ENCODE assay signal across 14 cellular contexts in genomic region chr22:45975266-45976161, GRCh38. TPM values are rescaled to one million over a fixed set of nuclear protein-coding genes. Genes with fewer than 3 reads are reported as not detected.
DNase-seq lines count a peak whose midpoint lies in the region; ATAC-seq, FAIRE-seq and TF ChIP-seq lines count a peak whose summit lies in the region.
"Had no signal": no experiment of that assay in that cellular context is flagged by ENCODE, and none has a peak within 500 bp of the region (broad histone marks: within the 10 kb centered on the region; RNA-seq: fewer than 3 reads in every experiment).

No MANE protein-coding gene starts in this region.

- peaks cover 2 to 25% (median 7%) of the 10 kb centered on the region in 4 donors for H3K4me1 Mint-ChIP-seq in CD4-positive, alpha-beta memory T cell
- peaks cover 23% of the 10 kb centered on the region for H3K4me1 Mint-ChIP-seq in mesothelial cell of epicardium

- peak overlapping the region in 6 of 8 donors; percentile 25 to 76 (median 44) for H3K4me3 Mint-ChIP-seq in CD4-positive, alpha-beta memory T cell
- peak overlapping the region; percentile 60 for H3K4me3 Mint-ChIP-seq in mesothelial cell of epicardium

- peaks cover 20% of the 10 kb centered on the region for H3K4me1 ChIP-seq in CD4-positive, alpha-beta memory T cell (ENCODE audit: insufficient read depth, low read length)

- FAIRE-seq in bronchial epithelial cell (lab: Jason Lieb, UNC), result no peak

- no peaks in the 10 kb centered on the region for H3K9me3 Mint-ChIP-seq in CD4-positive, alpha-beta memory T cell
- no peaks in the 10 kb centered on the region for H3K9me3 Mint-ChIP-seq in mesothelial cell of epicardium

- TF ChIP-seq EP300 in Ishikawa (IDR thresholded peaks at IDR 0.05; ENCODE audit: borderline replicate concordance), result peak; percentile 32; the same call in 1 of the 2 replicates

- no peaks in the 10 kb centered on the region for H3K36me3 Mint-ChIP-seq in CD4-positive, alpha-beta memory T cell
- H3K36me3 Mint-ChIP-seq in mesothelial cell of epicardium, result no peaks in the 10 kb centered on the region

- POLR2A ChIA-PET in CD4-positive, alpha-beta memory T cell (lab: Charles Lee; ENCODE audit: partially characterized antibody), result no interaction called here

- H3K27me3 Mint-ChIP-seq in CD4-positive, alpha-beta memory T cell, result peaks cover 26 to 28% of the 10 kb centered on the region in 2 donors
- peaks cover 56% of the 10 kb centered on the region for H3K27me3 Mint-ChIP-seq in mesothelial cell of epicardium (ENCODE audit: low read depth)

- TF ChIP-seq CTCF in bronchial epithelial cell (IDR thresholded peaks at IDR 0.05; ENCODE audit: insufficient read depth, low read length, severe bottlenecking) (no peak), mesothelial cell of epicardium (IDR thresholded peaks at IDR 0.05; ENCODE audit: unreplicated experiment) (no peak)

- no peak overlapping the region for H3K4me3 ChIP-seq in CD4-positive, alpha-beta memory T cell (ENCODE audit: low read length in 2 of 2)
- peak overlapping the region; percentile 76 for H3K4me3 ChIP-seq in bronchial epithelial cell (ENCODE audit: low read depth, low read length)

- no peaks in the 10 kb centered on the region for H3K9me3 ChIP-seq in CD4-positive, alpha-beta memory T cell (ENCODE audit: control insufficient read depth in 1 of 2, low read length in 2 of 2)
- H3K9me3 ChIP-seq: heart right ventricle had no signal

- CTCF ChIA-PET in CD4-positive, alpha-beta memory T cell (lab: Charles Lee; ENCODE audit: partially characterized antibody), result interaction anchor here (1.4 kb wide), 1 partner anchor 330 kb away, joined by 4 read pairs; no protein-coding TSS in a partner anchor

- H3K27ac Mint-ChIP-seq in CD4-positive, alpha-beta memory T cell, result peak overlapping the region in 1 of 7 donors; percentile 44
- no peak overlapping the region for H3K27ac Mint-ChIP-seq in mesothelial cell of epicardium

- intact Hi-C loops in CD4-positive, alpha-beta memory T cell (cut with micrococcal nuclease), result no loop called here

- no peak for TF ChIP-seq RAD21 in Ishikawa (IDR thresholded peaks at IDR 0.05; ENCODE audit: low read depth)

- no peaks in the 10 kb centered on the region for H3K36me3 ChIP-seq in CD4-positive, alpha-beta memory T cell (ENCODE audit: insufficient read depth, low read length)
- H3K36me3 ChIP-seq in bronchial epithelial cell (ENCODE audit: control insufficient read depth, insufficient read depth, low read length), result no peaks in the 10 kb centered on the region
- H3K36me3 ChIP-seq: heart right ventricle had no signal

- no peak for DNase-seq in CD4-positive, alpha-beta memory T cell
- DNase-seq in bronchial epithelial cell (ENCODE audit: low read depth) (peak; percentile 57), mesothelial cell of epicardium (ENCODE audit: low spot score in 2 of 2, unreplicated experiment in 2 of 2) (no peak), NCI-H82 treated with DMSO at 0.1 percent for 48 hours (lab: John Stamatoyannopoulos, UW; ENCODE audit: unreplicated experiment) (no peak), amygdala (lab: John Stamatoyannopoulos, UW) (no peak), GOT3 (lab: John Stamatoyannopoulos, UW) (no peak)
- DNase-seq: caudate nucleus, DMS153, HCEC 1CT, heart right ventricle, NCI-H2227 treated with DMSO at 0.1 percent for 48 hours had no signal

- H3K27ac ChIP-seq in CD4-positive, alpha-beta memory T cell (ENCODE audit: low read depth, low read length), result no peak overlapping the region
- H3K27ac ChIP-seq: heart right ventricle, HL-60 had no signal

- ATAC-seq in HG03378 (IDR thresholded peaks at IDR 0.05; ENCODE audit: unreplicated experiment), result no peak
- ATAC-seq: heart right ventricle had no signal

- peaks cover 24% of the 10 kb centered on the region for H3K27me3 ChIP-seq in CD4-positive, alpha-beta memory T cell (ENCODE audit: insufficient read depth, low read length)
- H3K27me3 ChIP-seq in bronchial epithelial cell (ENCODE audit: control insufficient read depth, insufficient read depth, low read length), result no peaks in the 10 kb centered on the region

TF ChIP-seq in Ishikawa, 13 proteins besides CTCF, POLR2A, EP300 and RAD21:
- peak; percentile 26; the same call in 1 of the 2 replicates for TF ChIP-seq NFIC (IDR thresholded peaks at IDR 0.05)
- TF ChIP-seq TEAD4 (IDR thresholded peaks at IDR 0.05), result peak; percentile 87
- peak; percentile 6; the same call in 1 of the 2 replicates for TF ChIP-seq TCF12 (IDR thresholded peaks at IDR 0.05; ENCODE audit: low read depth)
- TF ChIP-seq, protein P1, sequence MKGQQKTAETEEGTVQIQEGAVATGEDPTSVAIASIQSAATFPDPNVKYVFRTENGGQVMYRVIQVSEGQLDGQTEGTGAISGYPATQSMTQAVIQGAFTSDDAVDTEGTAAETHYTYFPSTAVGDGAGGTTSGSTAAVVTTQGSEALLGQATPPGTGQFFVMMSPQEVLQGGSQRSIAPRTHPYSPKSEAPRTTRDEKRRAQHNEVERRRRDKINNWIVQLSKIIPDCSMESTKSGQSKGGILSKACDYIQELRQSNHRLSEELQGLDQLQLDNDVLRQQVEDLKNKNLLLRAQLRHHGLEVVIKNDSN (IDR thresholded peaks at IDR 0.05), result no peak
- TF ChIP-seq YY1 (IDR thresholded peaks at IDR 0.05; ENCODE audit: low read depth), result no peak
- 0 out of 2 replicates have a peak, but pooled peaks have one; percentile 16 for TF ChIP-seq TAF1 (IDR thresholded peaks at IDR 0.05; ENCODE audit: low read depth)
- TF ChIP-seq, protein P2, sequence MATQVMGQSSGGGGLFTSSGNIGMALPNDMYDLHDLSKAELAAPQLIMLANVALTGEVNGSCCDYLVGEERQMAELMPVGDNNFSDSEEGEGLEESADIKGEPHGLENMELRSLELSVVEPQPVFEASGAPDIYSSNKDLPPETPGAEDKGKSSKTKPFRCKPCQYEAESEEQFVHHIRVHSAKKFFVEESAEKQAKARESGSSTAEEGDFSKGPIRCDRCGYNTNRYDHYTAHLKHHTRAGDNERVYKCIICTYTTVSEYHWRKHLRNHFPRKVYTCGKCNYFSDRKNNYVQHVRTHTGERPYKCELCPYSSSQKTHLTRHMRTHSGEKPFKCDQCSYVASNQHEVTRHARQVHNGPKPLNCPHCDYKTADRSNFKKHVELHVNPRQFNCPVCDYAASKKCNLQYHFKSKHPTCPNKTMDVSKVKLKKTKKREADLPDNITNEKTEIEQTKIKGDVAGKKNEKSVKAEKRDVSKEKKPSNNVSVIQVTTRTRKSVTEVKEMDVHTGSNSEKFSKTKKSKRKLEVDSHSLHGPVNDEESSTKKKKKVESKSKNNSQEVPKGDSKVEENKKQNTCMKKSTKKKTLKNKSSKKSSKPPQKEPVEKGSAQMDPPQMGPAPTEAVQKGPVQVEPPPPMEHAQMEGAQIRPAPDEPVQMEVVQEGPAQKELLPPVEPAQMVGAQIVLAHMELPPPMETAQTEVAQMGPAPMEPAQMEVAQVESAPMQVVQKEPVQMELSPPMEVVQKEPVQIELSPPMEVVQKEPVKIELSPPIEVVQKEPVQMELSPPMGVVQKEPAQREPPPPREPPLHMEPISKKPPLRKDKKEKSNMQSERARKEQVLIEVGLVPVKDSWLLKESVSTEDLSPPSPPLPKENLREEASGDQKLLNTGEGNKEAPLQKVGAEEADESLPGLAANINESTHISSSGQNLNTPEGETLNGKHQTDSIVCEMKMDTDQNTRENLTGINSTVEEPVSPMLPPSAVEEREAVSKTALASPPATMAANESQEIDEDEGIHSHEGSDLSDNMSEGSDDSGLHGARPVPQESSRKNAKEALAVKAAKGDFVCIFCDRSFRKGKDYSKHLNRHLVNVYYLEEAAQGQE (IDR thresholded peaks at IDR 0.05; ENCODE audit: low read depth), result no peak
- TF ChIP-seq MAX (IDR thresholded peaks at IDR 0.05), result peak; percentile 8; the same call in 1 of the 2 replicates
- TF ChIP-seq ZBTB7A (IDR thresholded peaks at IDR 0.05; ENCODE audit: low read depth), result peak; percentile 49; the same call in 1 of the 2 replicates
- no peak for TF ChIP-seq CEBPB (IDR thresholded peaks at IDR 0.05)

RNA-seq across cellular contexts. Expression of gene WNT7B, which starts 1.4 kb away (rescaled TPM):
- not detected for total RNA-seq in CD4-positive, alpha-beta memory T cell
- not detected for polyA plus RNA-seq in CD4-positive, alpha-beta memory T cell
- total RNA-seq in bronchial epithelial cell (18.2 and 23.9 TPM in 2 replicates), mesothelial cell of epicardium (11.2 to 12.2 TPM (median 12.0 TPM) in 3 replicates)
- total RNA-seq: heart right ventricle had no signal
- polyA plus RNA-seq: heart right ventricle had no signal

Comparison
In these comparisons a context has a peak if more than half of its experiments do, and no peak if none do; other contexts are left out.
1. RNA of gene WNT7B, which starts 1.4 kb away (total RNA-seq): 18.2 to 23.9 TPM in bronchial epithelial cell and 11.2 to 12.2 TPM in mesothelial cell of epicardium; not detected in CD4-positive, alpha-beta memory T cell; every median in the first group is over 10 times any median in the second.